2 cellular contexts compared by ENCODE assay signal in the genomic region with DNA sequence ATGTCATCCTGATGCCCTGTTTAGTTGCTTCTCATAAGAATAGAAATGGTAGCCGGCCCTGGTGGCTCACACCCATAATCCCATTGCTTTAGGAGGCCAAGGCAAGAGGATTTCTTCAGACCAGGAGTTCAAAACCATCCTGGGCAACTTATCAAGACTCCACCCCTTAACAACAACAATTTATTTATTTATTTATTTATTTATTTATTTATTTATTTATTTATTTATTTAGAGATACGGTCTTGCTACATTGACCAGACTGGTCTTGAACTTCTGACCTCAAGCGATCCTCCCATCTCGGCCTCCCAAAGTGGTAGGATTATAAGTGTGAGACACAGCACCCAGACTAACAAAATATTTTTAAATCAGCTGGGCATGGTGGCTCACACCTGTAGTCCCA.
TF ChIP-seq lines count a peak whose summit lies in the region.

No MANE protein-coding gene starts in this region.

TF ChIP-seq in A549, 52 proteins besides CTCF, POLR2A, EP300 and RAD21:
- TF ChIP-seq PHF8 (IDR thresholded peaks at IDR 0.05; ENCODE audit: borderline replicate concordance, low read depth): no peak
- TF ChIP-seq RFX5 (IDR thresholded peaks at IDR 0.05): no peak
- TF ChIP-seq ZC3H11A (IDR thresholded peaks at IDR 0.05): peak; percentile 77
- no peak for TF ChIP-seq SREBF2 (IDR thresholded peaks at IDR 0.05)
- TF ChIP-seq EHMT2 (IDR thresholded peaks at IDR 0.05; ENCODE audit: low read depth): no peak
- TF ChIP-seq GATA3 (IDR thresholded peaks at IDR 0.05; ENCODE audit: borderline replicate concordance): no peak
- no peak for TF ChIP-seq HOXA7 (CRISPR knock-in tag; IDR thresholded peaks at IDR 0.05)
TF ChIP-seq in A549: peak in this region for 1.

TF ChIP-seq in K562, 482 proteins besides CTCF, POLR2A, EP300 and RAD21:
- TF ChIP-seq EWSR1 (IDR thresholded peaks at IDR 0.05; ENCODE audit: borderline replicate concordance, low read depth, partially characterized antibody) (no peak), ZC3H11A (IDR thresholded peaks at IDR 0.05; ENCODE audit: low read depth, low read length) (0 out of 2 replicates have a peak, but pooled peaks have one; percentile 33)
